9 cellular contexts compared by ENCODE assay signal in the genomic region with DNA sequence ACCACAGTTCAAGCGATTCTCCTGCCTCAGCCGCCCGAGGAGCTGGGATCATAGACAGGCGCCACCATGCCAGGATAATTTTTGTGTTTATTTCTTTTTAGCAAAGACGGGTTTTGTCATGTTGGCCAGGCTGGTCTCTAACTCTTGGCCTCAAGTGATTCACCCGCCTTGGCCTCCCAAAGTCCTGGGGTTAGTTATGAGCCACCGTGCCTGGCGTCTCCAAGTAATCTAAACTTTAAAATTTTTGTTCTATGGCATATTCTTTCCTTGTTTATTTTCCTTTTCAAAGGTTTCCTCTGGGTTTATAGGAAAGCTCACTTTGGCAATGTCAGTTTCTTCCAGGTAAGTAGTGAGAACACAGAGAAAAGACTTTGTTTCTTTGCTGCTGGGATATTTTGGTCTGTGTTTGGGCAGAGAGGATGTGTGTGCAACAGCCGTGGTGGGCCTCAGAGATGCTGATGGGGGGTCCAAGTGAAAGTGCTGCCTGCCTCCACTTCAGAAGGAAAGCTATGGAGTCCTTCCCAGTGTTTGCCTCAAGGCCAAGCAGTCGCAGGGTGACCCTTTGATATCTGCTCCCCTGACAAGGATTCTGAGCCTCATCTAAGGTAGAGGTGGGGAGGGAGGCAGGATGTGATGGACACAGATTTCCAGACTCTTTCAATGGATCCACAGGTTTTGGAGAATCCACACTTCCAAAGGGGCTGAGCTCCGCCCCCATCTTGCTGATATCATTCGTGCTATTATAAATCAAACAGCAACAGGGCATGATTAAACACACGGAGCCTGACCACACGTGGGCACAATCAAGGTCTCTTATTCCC. TPM values are rescaled to one million over a fixed set of nuclear protein-coding genes. Genes with fewer than 3 reads are reported as not detected.
A peak's percentile ranks its signal among the peaks of the same experiment; 100 is the strongest.
DNase-seq lines count a peak whose midpoint lies in the region; ATAC-seq and TF ChIP-seq lines count a peak whose summit lies in the region.
"Had no signal": no experiment of that assay in that cellular context is flagged by ENCODE, and none has a peak within 500 bp of the region (broad histone marks: within the 10 kb centered on the region; RNA-seq: fewer than 3 reads in every experiment).

No MANE protein-coding gene starts in this region.

- peaks cover 7% of the 10 kb centered on the region for H3K36me3 Mint-ChIP-seq in CD4-positive, CD25-positive, alpha-beta regulatory T cell
- H3K36me3 Mint-ChIP-seq in central memory CD8-positive, alpha-beta T cell (ENCODE audit: insufficient read depth), result peaks cover 4% of the 10 kb centered on the region
- H3K36me3 Mint-ChIP-seq in naive B cell, result no peaks in the 10 kb centered on the region

- CTCF ChIA-PET in HEK293 (lab: Yijun Ruan, JAX), result interaction anchor here (0.6 to 1.9 kb wide), 12 partner anchors 10 to 128 kb away, joined by 3 to 12 read pairs (median 3); no protein-coding TSS in a partner anchor

- no peak for TF ChIP-seq CTCF in HEK293 (tag by site-specific recombination; IDR thresholded peaks at IDR 0.05)
- no peak for TF ChIP-seq CTCF in WERI-Rb-1 (IDR thresholded peaks at IDR 0.05; ENCODE audit: low read depth, low read length)

- H3K9me3 ChIP-seq in CD4-positive, CD25-positive, alpha-beta regulatory T cell (ENCODE audit: control insufficient read depth in 2 of 2, low read length in 2 of 2), result no peaks in the 10 kb centered on the region
- no peaks in the 10 kb centered on the region for H3K9me3 ChIP-seq in HEK293 (ENCODE audit: control insufficient read depth, insufficient read depth, low read depth, low read length)
- H3K9me3 ChIP-seq in WERI-Rb-1 (ENCODE audit: severe bottlenecking), result no peaks in the 10 kb centered on the region
- H3K9me3 ChIP-seq: prostate gland had no signal

- H3K9me3 Mint-ChIP-seq in CD4-positive, CD25-positive, alpha-beta regulatory T cell, result no peaks in the 10 kb centered on the region
- H3K9me3 Mint-ChIP-seq in central memory CD8-positive, alpha-beta T cell, result no peaks in the 10 kb centered on the region
- no peaks in the 10 kb centered on the region for H3K9me3 Mint-ChIP-seq in naive B cell

- peaks cover 15% of the 10 kb centered on the region for H3K27me3 ChIP-seq in CD4-positive, CD25-positive, alpha-beta regulatory T cell (ENCODE audit: control insufficient read depth, insufficient read depth, low read length)
- H3K27me3 ChIP-seq in WERI-Rb-1 (ENCODE audit: insufficient read depth, low read depth, severe bottlenecking) (no peaks in the 10 kb centered on the region), H7 (ENCODE audit: control insufficient read depth, insufficient read depth, low read length) (peaks cover 15% of the 10 kb centered on the region)

- no peaks in the 10 kb centered on the region for H3K36me3 ChIP-seq in CD4-positive, CD25-positive, alpha-beta regulatory T cell (ENCODE audit: control insufficient read depth, insufficient read depth, low read length)
- H3K36me3 ChIP-seq in HEK293 (ENCODE audit: control insufficient read depth in 2 of 2, insufficient read depth in 1 of 2, low read length in 2 of 2) (peaks cover 0 to 4% of the 10 kb centered on the region in 2 experiments; a peak in 2 of 3 replicates), WERI-Rb-1 (no peaks in the 10 kb centered on the region; the same call in 1 of the 2 replicates), H7 (replicated peaks; ENCODE audit: control insufficient read depth, insufficient read depth, low read length) (no peaks in the 10 kb centered on the region)
- H3K36me3 ChIP-seq: prostate gland had no signal

- no peak overlapping the region for H3K27ac ChIP-seq in CD4-positive, CD25-positive, alpha-beta regulatory T cell (ENCODE audit: insufficient read depth, low read length, poor library complexity, severe bottlenecking)
- H3K27ac ChIP-seq in HEK293 (ENCODE audit: extremely low read depth, low read depth, low read length) (no peak overlapping the region), WERI-Rb-1 (no peak overlapping the region)

- H3K4me1 ChIP-seq in CD4-positive, CD25-positive, alpha-beta regulatory T cell (ENCODE audit: control insufficient read depth, insufficient read depth, low read length, poor library complexity, severe bottlenecking), result peaks cover 13% of the 10 kb centered on the region
- peaks cover 38% of the 10 kb centered on the region for H3K4me1 ChIP-seq in HEK293 (ENCODE audit: control insufficient read depth, insufficient read depth, low read length)

- no peak for ATAC-seq in CD4-positive, CD25-positive, alpha-beta regulatory T cell (ENCODE audit: low read depth in 2 of 2)
- no peak for ATAC-seq in central memory CD8-positive, alpha-beta T cell (replicated peaks; ENCODE audit: extremely low read depth, poor library complexity, severe bottlenecking)
- no peak for ATAC-seq in naive B cell (ENCODE audit: low read depth in 2 of 2)
- no peak for ATAC-seq in HG03108 (IDR thresholded peaks at IDR 0.05; ENCODE audit: unreplicated experiment)
- ATAC-seq in GM21515 (IDR thresholded peaks at IDR 0.05; ENCODE audit: unreplicated experiment), result no peak

- no peak overlapping the region for H3K27ac Mint-ChIP-seq in CD4-positive, CD25-positive, alpha-beta regulatory T cell
- no peak overlapping the region for H3K27ac Mint-ChIP-seq in central memory CD8-positive, alpha-beta T cell (ENCODE audit: low read depth)
- H3K27ac Mint-ChIP-seq in naive B cell, result peak overlapping the region in 1 of 6 donors; percentile 12

- peaks cover 0 to 13% (median 7%) of the 10 kb centered on the region in 4 donors for H3K4me1 Mint-ChIP-seq in CD4-positive, CD25-positive, alpha-beta regulatory T cell
- peaks cover 6% of the 10 kb centered on the region for H3K4me1 Mint-ChIP-seq in central memory CD8-positive, alpha-beta T cell
- peaks cover 4 to 12% (median 6%) of the 10 kb centered on the region in 3 donors for H3K4me1 Mint-ChIP-seq in naive B cell

- no peak for DNase-seq in CD4-positive, CD25-positive, alpha-beta regulatory T cell
- DNase-seq in central memory CD8-positive, alpha-beta T cell (ENCODE audit: low spot score in 2 of 2), result no peak
- DNase-seq in naive B cell (no peak), WERI-Rb-1 (no peak), H7 (no peak)

- H3K4me3 ChIP-seq in CD4-positive, CD25-positive, alpha-beta regulatory T cell (ENCODE audit: low read depth, low read length), result no peak overlapping the region
- H3K4me3 ChIP-seq in HEK293 (ENCODE audit: low read depth, low read length), result peak overlapping the region; percentile 6
- H3K4me3 ChIP-seq in WERI-Rb-1 (ENCODE audit: low read depth, low read length), result no peak overlapping the region
- H3K4me3 ChIP-seq in H7 (ENCODE audit: insufficient read depth, low read depth, low read length), result no peak overlapping the region

- H3K4me3 Mint-ChIP-seq in CD4-positive, CD25-positive, alpha-beta regulatory T cell, result peak overlapping the region; percentile 41 to 59 (median 54)
- H3K4me3 Mint-ChIP-seq in central memory CD8-positive, alpha-beta T cell, result peak overlapping the region; percentile 37
- peak overlapping the region in 7 of 8 donors; percentile 20 to 74 (median 50) for H3K4me3 Mint-ChIP-seq in naive B cell

- H3K27me3 Mint-ChIP-seq in CD4-positive, CD25-positive, alpha-beta regulatory T cell, result peaks cover 42% of the 10 kb centered on the region
- peaks cover 13% of the 10 kb centered on the region for H3K27me3 Mint-ChIP-seq in central memory CD8-positive, alpha-beta T cell
- peaks cover 37 to 43% (median 41%) of the 10 kb centered on the region in 3 donors for H3K27me3 Mint-ChIP-seq in naive B cell

- POLR2A ChIA-PET in HEK293 (lab: Yijun Ruan, JAX), result interaction anchor here (1.1 kb wide), 1 partner anchor 144 kb away, joined by 5 read pairs; the partner anchor contains the start of gene LATS1

TF ChIP-seq in HEK293, 187 proteins besides CTCF, POLR2A, EP300 and RAD21 (continues in another document):
- TF ChIP-seq HOXC10 (CRISPR knock-in tag; IDR thresholded peaks at IDR 0.05), result no peak
- no peak for TF ChIP-seq ZEB2 (tag by site-specific recombination; IDR thresholded peaks at IDR 0.05)
- TF ChIP-seq EGR2 (tag by site-specific recombination; IDR thresholded peaks at IDR 0.05; ENCODE audit: low read depth), result peak; percentile 23; the same call in 1 of the 2 replicates
- TF ChIP-seq ZNF302 (tag by site-specific recombination; IDR thresholded peaks at IDR 0.05; ENCODE audit: low read depth), result no peak
- TF ChIP-seq GLI4 (tag by site-specific recombination; IDR thresholded peaks at IDR 0.05), result no peak
- no peak for TF ChIP-seq ZNF184 (tag by site-specific recombination; IDR thresholded peaks at IDR 0.05)
- TF ChIP-seq ZNF350 (tag by site-specific recombination; IDR thresholded peaks at IDR 0.05), result no peak
- TF ChIP-seq ZNF292 (tag by site-specific recombination; IDR thresholded peaks at IDR 0.05; ENCODE audit: borderline replicate concordance, low read depth), result no peak
- no peak for TF ChIP-seq ZNF776 (tag by site-specific recombination; IDR thresholded peaks at IDR 0.05; ENCODE audit: borderline replicate concordance)
- TF ChIP-seq KLF16 (tag by site-specific recombination; IDR thresholded peaks at IDR 0.05), result no peak
- TF ChIP-seq ZNF433 (tag by site-specific recombination; IDR thresholded peaks at IDR 0.05; ENCODE audit: low read depth), result no peak
- 0 out of 2 replicates have a peak, but pooled peaks have one; percentile 38 for TF ChIP-seq ZNF600 (tag by site-specific recombination; IDR thresholded peaks at IDR 0.05)
- TF ChIP-seq ZNF510 (tag by site-specific recombination; IDR thresholded peaks at IDR 0.05; ENCODE audit: insufficient replicate concordance), result no peak
- no peak for TF ChIP-seq ZNF404 (tag by site-specific recombination; IDR thresholded peaks at IDR 0.05)
- TF ChIP-seq ZNF580 (tag by site-specific recombination; IDR thresholded peaks at IDR 0.05), result no peak
- TF ChIP-seq ZNF133 (tag by site-specific recombination; IDR thresholded peaks at IDR 0.05), result no peak
- no peak for TF ChIP-seq ZNF16 (tag by site-specific recombination; IDR thresholded peaks at IDR 0.05; ENCODE audit: low read depth)
- no peak for TF ChIP-seq ZNF140 (tag by site-specific recombination; IDR thresholded peaks at IDR 0.05)
- no peak for TF ChIP-seq ZNF701 (tag by site-specific recombination; IDR thresholded peaks at IDR 0.05)
- peak; percentile 80 for TF ChIP-seq IKZF3 (tag by site-specific recombination; IDR thresholded peaks at IDR 0.05)

RNA-seq across cellular contexts. Expression of gene LRP11, which starts 2.3 kb away (rescaled TPM):
- 0.49 TPM for total RNA-seq in CD4-positive, CD25-positive, alpha-beta regulatory T cell
- 1 to 10 TPM in 2 of 4 donors, under 1 TPM in 2; 0.42 to 1.3 (median 0.93) TPM for polyA plus RNA-seq in CD4-positive, CD25-positive, alpha-beta regulatory T cell
- polyA plus RNA-seq in naive B cell (ENCODE audit: low read depth in 6 of 6), result under 1 TPM in 2 of 6 donors, not detected in 4; 0.12 to 0.28 TPM
- 13.2 and 17.6 TPM in 2 replicates for total RNA-seq in H7 (2014; rRNA removed; shearing (Covaris generic))

RNA-seq across cellular contexts. Expression of gene RAET1E, which starts 36.1 kb away (rescaled TPM):
- total RNA-seq in CD4-positive, CD25-positive, alpha-beta regulatory T cell, result not detected
- polyA plus RNA-seq in CD4-positive, CD25-positive, alpha-beta regulatory T cell, result not detected
- polyA plus RNA-seq in naive B cell (ENCODE audit: low read depth in 6 of 6), result not detected
- total RNA-seq in H7 (2014; rRNA removed; shearing (Covaris generic)), result not detected in 2 replicates
